9 cellular contexts compared by ENCODE assay signal in genomic region chr7:101155303-101155702, GRCh38. TPM values are rescaled to one million over a fixed set of nuclear protein-coding genes. Genes with fewer than 3 reads are reported as not detected.
A peak's percentile ranks its signal among the peaks of the same experiment; 100 is the strongest.
DNase-seq lines count a peak whose midpoint lies in the region; ATAC-seq and TF ChIP-seq lines count a peak whose summit lies in the region.
"Had no signal": no experiment of that assay in that cellular context is flagged by ENCODE, and none has a peak within 500 bp of the region (broad histone marks: within the 10 kb centered on the region; RNA-seq: fewer than 3 reads in every experiment).

No MANE protein-coding gene starts in this region.

- H3K27ac Mint-ChIP-seq in glutamatergic neuron (ENCODE audit: unreplicated experiment) = peak overlapping the region; percentile 52

- peaks cover 11% of the 10 kb centered on the region for H3K27me3 Mint-ChIP-seq in glutamatergic neuron (ENCODE audit: unreplicated experiment)

- H3K9me3 Mint-ChIP-seq in glutamatergic neuron (ENCODE audit: unreplicated experiment) = peaks cover 7% of the 10 kb centered on the region

- ATAC-seq in HG03108 (IDR thresholded peaks at IDR 0.05; ENCODE audit: unreplicated experiment) = no peak

- H3K27ac ChIP-seq in skeletal muscle tissue (ENCODE audit: low read depth, low read length) = no peak overlapping the region

- peaks cover 8 to 14% (median 11%) of the 10 kb centered on the region in 3 donors for H3K4me1 ChIP-seq in skeletal muscle tissue (ENCODE audit: control insufficient read depth in 3 of 3, insufficient read depth in 3 of 3, low read length in 3 of 3)

- peak overlapping the region in 2 of 3 donors; percentile 67 to 73 for H3K9ac ChIP-seq in skeletal muscle tissue (ENCODE audit: low read depth in 1 of 3, low read length in 3 of 3)

- H3K27me3 ChIP-seq in H7 (ENCODE audit: control insufficient read depth, insufficient read depth, low read length) (peaks cover 2% of the 10 kb centered on the region; the same call in 1 of the 2 replicates), skeletal muscle tissue (ENCODE audit: control insufficient read depth in 3 of 3, insufficient read depth in 3 of 3, low read length in 3 of 3) (peaks cover 3 to 7% (median 5%) of the 10 kb centered on the region in 3 donors)

- TF ChIP-seq CTCF in WI38 (IDR thresholded peaks at IDR 0.05; ENCODE audit: low read depth, low read length) = no peak
- no peak for TF ChIP-seq CTCF in glutamatergic neuron (IDR thresholded peaks at IDR 0.05; ENCODE audit: partially characterized antibody, unreplicated experiment)

- H3K36me3 Mint-ChIP-seq in glutamatergic neuron (ENCODE audit: unreplicated experiment) = no peaks in the 10 kb centered on the region

- peak; percentile 40 for DNase-seq in H7
- no peak for DNase-seq in glutamatergic neuron
- no peak for DNase-seq in midbrain (lab: John Stamatoyannopoulos, UW)
- DNase-seq in A172 (ENCODE audit: low spot score) = no peak
- no peak for DNase-seq in islet precursor cell

- peak overlapping the region; percentile 91 for H3K4me3 ChIP-seq in H7 (ENCODE audit: insufficient read depth, low read depth, low read length)
- H3K4me3 ChIP-seq in WI38 (ENCODE audit: low read depth, low read length) = peak overlapping the region; percentile 88
- peak overlapping the region; percentile 67 to 77 (median 74) for H3K4me3 ChIP-seq in skeletal muscle tissue (ENCODE audit: low read length in 3 of 3)

- H3K9me3 ChIP-seq in skeletal muscle tissue (ENCODE audit: control insufficient read depth in 3 of 3, low read length in 3 of 3) = no peaks in the 10 kb centered on the region

- H3K36me3 ChIP-seq in H7 (replicated peaks; ENCODE audit: control insufficient read depth, insufficient read depth, low read length) = peaks cover 2% of the 10 kb centered on the region; the same call in 1 of the 2 replicates
- H3K36me3 ChIP-seq in skeletal muscle tissue (ENCODE audit: control insufficient read depth in 3 of 3, insufficient read depth in 3 of 3, low read length in 3 of 3) = peaks cover 17 to 29% (median 19%) of the 10 kb centered on the region in 3 donors

- H3K4me1 Mint-ChIP-seq in glutamatergic neuron (ENCODE audit: low read depth, unreplicated experiment) = peaks cover 6% of the 10 kb centered on the region

- H3K4me3 Mint-ChIP-seq in glutamatergic neuron (ENCODE audit: unreplicated experiment) = peak overlapping the region; percentile 68

RNA-seq across cellular contexts. Expression of gene AP1S1, which starts 1.0 kb away (rescaled TPM):
- 114 and 137 TPM in 2 replicates for total RNA-seq in H7 (2014; rRNA removed; shearing (Covaris generic))
- total RNA-seq in glutamatergic neuron (ENCODE audit: unreplicated experiment) (50.4 TPM), skeletal muscle tissue (27.7 TPM)
- 332 and 409 TPM in 2 replicates for total RNA-seq in A172 (2014; rRNA removed; shearing (Covaris generic))

RNA-seq across cellular contexts. Expression of gene VGF, which starts 10.1 kb away (rescaled TPM):
- total RNA-seq in H7 (2014; rRNA removed; shearing (Covaris generic)) = 12.0 and 22.5 TPM in 2 replicates
- total RNA-seq in glutamatergic neuron (ENCODE audit: unreplicated experiment) = 8.4 TPM
- total RNA-seq in skeletal muscle tissue = not detected
- total RNA-seq in A172 (2014; rRNA removed; shearing (Covaris generic)) = 1.0 and 1.3 TPM in 2 replicates

RNA-seq across cellular contexts. Expression of gene NAT16, which starts 24.8 kb away (rescaled TPM):
- 0.30 and 0.59 TPM in 2 replicates for total RNA-seq in H7 (2014; rRNA removed; shearing (Covaris generic))
- total RNA-seq in glutamatergic neuron (ENCODE audit: unreplicated experiment) (2.4 TPM), skeletal muscle tissue (not detected)
- total RNA-seq in A172 (2014; rRNA removed; shearing (Covaris generic)) = 0.93 TPM in 1 of 2 replicates, not detected in the other

RNA-seq across cellular contexts. Expression of gene SERPINE1, which starts 28.4 kb away (rescaled TPM):
- 3.4 and 3.6 TPM in 2 replicates for total RNA-seq in H7 (2014; rRNA removed; shearing (Covaris generic))
- total RNA-seq in glutamatergic neuron (ENCODE audit: unreplicated experiment) = not detected
- total RNA-seq in skeletal muscle tissue = 2.1 TPM
- 463 and 480 TPM in 2 replicates for total RNA-seq in A172 (2014; rRNA removed; shearing (Covaris generic))
- total RNA-seq: SK-MEL-5 had no signal

RNA-seq across cellular contexts. Expression of gene MOGAT3, which starts 45.5 kb away (rescaled TPM):
- 0.52 and 1.00 TPM in 2 replicates for total RNA-seq in H7 (2014; rRNA removed; shearing (Covaris generic))
- not detected for total RNA-seq in glutamatergic neuron (ENCODE audit: unreplicated experiment)
- not detected for total RNA-seq in skeletal muscle tissue
- total RNA-seq in A172 (2014; rRNA removed; shearing (Covaris generic)) = not detected in 2 replicates
- total RNA-seq: SK-MEL-5 had no signal
